In the genomic region with DNA sequence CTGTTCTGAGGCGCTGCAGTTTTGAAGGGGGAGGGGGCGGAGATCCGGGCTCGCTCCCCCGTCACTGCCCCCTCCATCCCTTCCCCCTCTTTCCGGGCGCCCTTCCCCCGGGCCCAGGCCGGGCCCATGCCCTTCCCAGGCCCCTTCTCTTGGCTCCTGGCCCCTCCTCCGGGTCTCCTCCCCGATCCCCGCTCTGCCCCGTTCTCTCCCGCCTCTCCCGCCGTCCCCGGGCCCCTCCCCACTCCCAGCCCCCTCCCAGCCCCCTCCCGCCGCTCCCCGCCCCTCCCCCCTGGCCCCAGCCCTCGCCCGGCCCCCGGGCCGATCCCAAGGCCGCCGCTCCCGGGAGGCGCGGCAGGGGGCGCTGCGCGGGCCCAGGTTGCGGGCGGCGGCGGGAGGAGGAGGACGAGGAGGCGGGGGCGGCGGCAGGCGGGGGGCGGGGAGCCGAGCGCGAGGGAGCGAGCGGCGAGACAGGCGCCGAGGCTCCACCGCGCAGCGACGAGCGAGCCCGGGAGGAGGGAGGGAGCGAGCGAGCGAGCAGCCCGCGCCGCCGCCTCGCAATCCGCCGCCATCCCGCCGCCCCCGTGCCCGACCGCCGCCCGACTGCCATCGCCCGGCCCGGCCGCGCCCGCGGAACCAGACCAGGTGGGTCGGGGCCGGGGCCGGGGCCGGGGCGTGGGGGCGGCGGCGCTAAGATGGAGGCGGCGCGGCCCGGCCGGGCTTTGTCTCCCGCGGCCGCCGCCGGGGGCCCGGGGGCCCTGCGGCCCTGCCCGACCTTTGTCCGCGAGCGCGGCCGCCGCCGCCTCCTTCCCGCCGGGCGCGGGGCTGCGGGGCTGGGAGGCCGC, we compare ENCODE assay signal across 8 cellular contexts. TPM values are rescaled to one million over a fixed set of nuclear protein-coding genes. Genes with fewer than 3 reads are reported as not detected.
DNase-seq lines count a peak whose midpoint lies in the region; ATAC-seq and TF ChIP-seq lines count a peak whose summit lies in the region.

A gene (plus strand): TSS at position 465 of the 842 bp plus-strand sequence. CDS start 36,059 bp downstream, outside the sequence.

- no peaks in the 10 kb centered on the region for H3K27me3 ChIP-seq in left ventricle myocardium inferior (ENCODE audit: low read depth)
- H3K27me3 ChIP-seq in prostate gland (replicated peaks; ENCODE audit: insufficient read depth): no peaks in the 10 kb centered on the region
- no peaks in the 10 kb centered on the region for H3K27me3 ChIP-seq in upper lobe of right lung

- H3K4me1 Mint-ChIP-seq in T-helper 17 cell: peaks cover 39% of the 10 kb centered on the region

- H3K4me1 ChIP-seq in left ventricle myocardium inferior (peaks cover 52% of the 10 kb centered on the region), prostate gland (replicated peaks) (peaks cover 25% of the 10 kb centered on the region), upper lobe of right lung (peaks cover 42% of the 10 kb centered on the region)

- peak within 1 kb of the TSS; percentile 93 for H3K4me3 Mint-ChIP-seq in T-helper 17 cell

- under 1% methylated on average over 57 of the region's 114 CpGs for WGBS in prostate gland

- H3K27ac Mint-ChIP-seq in T-helper 17 cell: peak within 1 kb of the TSS; percentile 95

- peak; percentile 48 for TF ChIP-seq POLR2A in prostate gland (IDR thresholded peaks at IDR 0.05)

- intact Hi-C loops in left ventricle myocardium inferior (cut with micrococcal nuclease): no loop called here
- intact Hi-C loops in prostate gland (cut with DNase I): no loop called here
- intact Hi-C loops in upper lobe of right lung (cut with DNase I): no loop called here

- peak within 1 kb of the TSS; percentile 98 for H3K27ac ChIP-seq in left ventricle myocardium inferior (replicated peaks)
- peak within 1 kb of the TSS; percentile 94 to 97 for H3K27ac ChIP-seq in prostate gland
- H3K27ac ChIP-seq in upper lobe of right lung: peak within 1 kb of the TSS; percentile 92

- DNase-seq in EL (peak; percentile 83), GOT3 (lab: John Stamatoyannopoulos, UW) (peak; percentile 19), MV-4-11 (lab: John Stamatoyannopoulos, UW) (peak; percentile 56), T-helper 17 cell (peak; percentile 79 to 86 (median 82)), amniotic stem cell (lab: John Stamatoyannopoulos, UW) (peak; percentile 61), left ventricle myocardium inferior (peak; percentile 90), prostate gland (ENCODE audit: low spot score) (peak; percentile 83), upper lobe of right lung (peak; percentile 94)

- ATAC-seq in T-helper 17 cell (peak; percentile 57), upper lobe of right lung (peak; percentile 95)

- H3K36me3 Mint-ChIP-seq in T-helper 17 cell (ENCODE audit: low read depth): no peaks in the 10 kb centered on the region

- no peaks in the 10 kb centered on the region for H3K27me3 Mint-ChIP-seq in T-helper 17 cell

- no peaks in the 10 kb centered on the region for H3K9me3 ChIP-seq in T-helper 17 cell (ENCODE audit: control insufficient read depth, low read length, poor library complexity, severe bottlenecking)
- H3K9me3 ChIP-seq in left ventricle myocardium inferior (replicated peaks): no peaks in the 10 kb centered on the region
- no peaks in the 10 kb centered on the region for H3K9me3 ChIP-seq in prostate gland
- no peaks in the 10 kb centered on the region for H3K9me3 ChIP-seq in upper lobe of right lung

- peak; percentile 77 for TF ChIP-seq CTCF in left ventricle myocardium inferior (IDR thresholded peaks at IDR 0.05; ENCODE audit: borderline replicate concordance)
- TF ChIP-seq CTCF in prostate gland (IDR thresholded peaks at IDR 0.05): peak; percentile 24 to 71 (median 60)
- peak; percentile 28 for TF ChIP-seq CTCF in upper lobe of right lung (IDR thresholded peaks at IDR 0.05)

- H3K4me3 ChIP-seq in left ventricle myocardium inferior: peak within 1 kb of the TSS; percentile 83
- peak within 1 kb of the TSS; percentile 75 to 79 for H3K4me3 ChIP-seq in prostate gland
- H3K4me3 ChIP-seq in upper lobe of right lung: peak within 1 kb of the TSS; percentile 66

- H3K36me3 ChIP-seq in left ventricle myocardium inferior (no peaks in the 10 kb centered on the region), prostate gland (no peaks in the 10 kb centered on the region), upper lobe of right lung (no peaks in the 10 kb centered on the region)

RNA-seq across cellular contexts. Expression of the gene that starts here (rescaled TPM):
- total RNA-seq in T-helper 17 cell: 100 to 1,000 TPM; 193 to 241 TPM
- total RNA-seq in left ventricle myocardium inferior: 109 TPM
- total RNA-seq in prostate gland: 100 to 1,000 TPM in 1 of 2 donors, 10 to 100 TPM in 1; 94.7 to 197 TPM
- total RNA-seq in upper lobe of right lung: 190 TPM

Comparison
In these comparisons a context has a peak if more than half of its experiments do, and no peak if none do; other contexts are left out.
1. Peak in every context shown above with its lines: DNase-seq, ATAC-seq, H3K4me3 ChIP-seq and H3K27ac ChIP-seq.
2. DNase-seq: peak in every context shown above with its lines; median percentile 94 in upper lobe of right lung; 90 in left ventricle myocardium inferior; 83 in EL; 83 in prostate gland; 82 in T-helper 17 cell; 61 in amniotic stem cell; 56 in MV-4-11; 19 in GOT3.